In the genomic region with DNA sequence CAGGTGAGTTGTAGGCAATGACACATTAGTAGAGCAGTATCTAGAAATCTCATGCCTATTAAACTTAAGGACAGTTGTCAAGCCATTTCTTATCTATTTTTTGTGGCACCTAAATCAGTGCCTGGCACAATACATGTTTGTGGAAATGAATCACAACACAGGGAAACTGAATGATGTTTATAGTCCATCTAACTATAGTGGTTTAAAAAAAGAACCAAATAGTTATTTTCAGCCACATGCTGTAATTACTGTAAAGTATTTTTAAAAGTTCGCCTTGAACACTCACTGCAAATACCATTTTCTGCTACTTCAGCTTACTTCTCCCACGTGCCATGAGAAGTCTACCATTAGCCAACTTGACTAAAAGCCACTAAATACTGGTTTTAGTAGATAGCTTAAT, we compare ENCODE assay signal across 1 cellular context.
TF ChIP-seq lines count a peak whose summit lies in the region.

No MANE protein-coding gene starts in this region.

TF ChIP-seq in WTC11, 78 proteins besides CTCF, POLR2A, EP300 and RAD21 (continued from another document):
- TF ChIP-seq, protein P1, sequence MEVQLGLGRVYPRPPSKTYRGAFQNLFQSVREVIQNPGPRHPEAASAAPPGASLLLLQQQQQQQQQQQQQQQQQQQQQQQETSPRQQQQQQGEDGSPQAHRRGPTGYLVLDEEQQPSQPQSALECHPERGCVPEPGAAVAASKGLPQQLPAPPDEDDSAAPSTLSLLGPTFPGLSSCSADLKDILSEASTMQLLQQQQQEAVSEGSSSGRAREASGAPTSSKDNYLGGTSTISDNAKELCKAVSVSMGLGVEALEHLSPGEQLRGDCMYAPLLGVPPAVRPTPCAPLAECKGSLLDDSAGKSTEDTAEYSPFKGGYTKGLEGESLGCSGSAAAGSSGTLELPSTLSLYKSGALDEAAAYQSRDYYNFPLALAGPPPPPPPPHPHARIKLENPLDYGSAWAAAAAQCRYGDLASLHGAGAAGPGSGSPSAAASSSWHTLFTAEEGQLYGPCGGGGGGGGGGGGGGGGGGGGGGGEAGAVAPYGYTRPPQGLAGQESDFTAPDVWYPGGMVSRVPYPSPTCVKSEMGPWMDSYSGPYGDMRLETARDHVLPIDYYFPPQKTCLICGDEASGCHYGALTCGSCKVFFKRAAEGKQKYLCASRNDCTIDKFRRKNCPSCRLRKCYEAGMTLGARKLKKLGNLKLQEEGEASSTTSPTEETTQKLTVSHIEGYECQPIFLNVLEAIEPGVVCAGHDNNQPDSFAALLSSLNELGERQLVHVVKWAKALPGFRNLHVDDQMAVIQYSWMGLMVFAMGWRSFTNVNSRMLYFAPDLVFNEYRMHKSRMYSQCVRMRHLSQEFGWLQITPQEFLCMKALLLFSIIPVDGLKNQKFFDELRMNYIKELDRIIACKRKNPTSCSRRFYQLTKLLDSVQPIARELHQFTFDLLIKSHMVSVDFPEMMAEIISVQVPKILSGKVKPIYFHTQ (CRISPR knock-in tag; IDR thresholded peaks at IDR 0.05): no peak
- TF ChIP-seq, protein P2, sequence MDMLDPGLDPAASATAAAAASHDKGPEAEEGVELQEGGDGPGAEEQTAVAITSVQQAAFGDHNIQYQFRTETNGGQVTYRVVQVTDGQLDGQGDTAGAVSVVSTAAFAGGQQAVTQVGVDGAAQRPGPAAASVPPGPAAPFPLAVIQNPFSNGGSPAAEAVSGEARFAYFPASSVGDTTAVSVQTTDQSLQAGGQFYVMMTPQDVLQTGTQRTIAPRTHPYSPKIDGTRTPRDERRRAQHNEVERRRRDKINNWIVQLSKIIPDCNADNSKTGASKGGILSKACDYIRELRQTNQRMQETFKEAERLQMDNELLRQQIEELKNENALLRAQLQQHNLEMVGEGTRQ (CRISPR knock-in tag; IDR thresholded peaks at IDR 0.05): no peak
- TF ChIP-seq FOXP1 (CRISPR knock-in tag; IDR thresholded peaks at IDR 0.05; ENCODE audit: borderline replicate concordance): no peak
- TF ChIP-seq TEAD4 (CRISPR knock-in tag; IDR thresholded peaks at IDR 0.05): no peak
- TF ChIP-seq ZNF396 (CRISPR knock-in tag; IDR thresholded peaks at IDR 0.05; ENCODE audit: borderline replicate concordance): no peak
- TF ChIP-seq, protein P3, sequence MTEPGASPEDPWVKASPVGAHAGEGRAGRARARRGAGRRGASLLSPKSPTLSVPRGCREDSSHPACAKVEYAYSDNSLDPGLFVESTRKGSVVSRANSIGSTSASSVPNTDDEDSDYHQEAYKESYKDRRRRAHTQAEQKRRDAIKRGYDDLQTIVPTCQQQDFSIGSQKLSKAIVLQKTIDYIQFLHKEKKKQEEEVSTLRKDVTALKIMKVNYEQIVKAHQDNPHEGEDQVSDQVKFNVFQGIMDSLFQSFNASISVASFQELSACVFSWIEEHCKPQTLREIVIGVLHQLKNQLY (CRISPR knock-in tag; IDR thresholded peaks at IDR 0.05): no peak
- no peak for TF ChIP-seq FOXK1 (CRISPR knock-in tag; IDR thresholded peaks at IDR 0.05)
- TF ChIP-seq, protein P4, sequence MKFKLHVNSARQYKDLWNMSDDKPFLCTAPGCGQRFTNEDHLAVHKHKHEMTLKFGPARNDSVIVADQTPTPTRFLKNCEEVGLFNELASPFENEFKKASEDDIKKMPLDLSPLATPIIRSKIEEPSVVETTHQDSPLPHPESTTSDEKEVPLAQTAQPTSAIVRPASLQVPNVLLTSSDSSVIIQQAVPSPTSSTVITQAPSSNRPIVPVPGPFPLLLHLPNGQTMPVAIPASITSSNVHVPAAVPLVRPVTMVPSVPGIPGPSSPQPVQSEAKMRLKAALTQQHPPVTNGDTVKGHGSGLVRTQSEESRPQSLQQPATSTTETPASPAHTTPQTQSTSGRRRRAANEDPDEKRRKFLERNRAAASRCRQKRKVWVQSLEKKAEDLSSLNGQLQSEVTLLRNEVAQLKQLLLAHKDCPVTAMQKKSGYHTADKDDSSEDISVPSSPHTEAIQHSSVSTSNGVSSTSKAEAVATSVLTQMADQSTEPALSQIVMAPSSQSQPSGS (CRISPR knock-in tag; IDR thresholded peaks at IDR 0.05; ENCODE audit: borderline replicate concordance, low read depth): no peak
- no peak for TF ChIP-seq CREB1 (CRISPR knock-in tag; IDR thresholded peaks at IDR 0.05)
